In genomic region chr1:183148599-183148998, GRCh38 we compare ENCODE assay signal across 14 cellular contexts. TPM values are rescaled to one million over a fixed set of nuclear protein-coding genes. Genes with fewer than 3 reads are reported as not detected.
DNase-seq lines count a peak whose midpoint lies in the region; TF ChIP-seq lines count a peak whose summit lies in the region.
"Had no signal": no experiment of that assay in that cellular context is flagged by ENCODE, and none has a peak within 500 bp of the region (broad histone marks: within the 10 kb centered on the region; RNA-seq: fewer than 3 reads in every experiment).

No MANE protein-coding gene starts in this region.

- H3K27me3 ChIP-seq in right atrium auricular region, result no peaks in the 10 kb centered on the region
- no peaks in the 10 kb centered on the region for H3K27me3 ChIP-seq in skeletal muscle satellite cell (ENCODE audit: control insufficient read depth, insufficient read depth, low read length)
- no peaks in the 10 kb centered on the region for H3K27me3 ChIP-seq in effector memory CD4-positive, alpha-beta T cell (replicated peaks; ENCODE audit: control insufficient read depth, insufficient read depth, low read length, poor library complexity, severe bottlenecking)
- H3K27me3 ChIP-seq in BE2C, result no peaks in the 10 kb centered on the region

- H3K4me3 ChIP-seq in right atrium auricular region (no peak overlapping the region), skeletal muscle satellite cell (ENCODE audit: low read length) (no peak overlapping the region), BE2C (ENCODE audit: low read depth, low read length) (no peak overlapping the region)
- H3K4me3 ChIP-seq in effector memory CD4-positive, alpha-beta T cell (ENCODE audit: insufficient read depth, low read depth, low read length, poor library complexity, severe bottlenecking), result no peak overlapping the region

- peak overlapping the region in 4 of 5 experiments; percentile 6 to 85 (median 44) for H3K27ac Mint-ChIP-seq in brain
- H3K27ac Mint-ChIP-seq: CD8-positive, alpha-beta memory T cell had no signal

- H3K4me2 ChIP-seq in skeletal muscle satellite cell (ENCODE audit: low read length), result peak overlapping the region; percentile 53

- DNase-seq in HCEC 1CT (peak; percentile 51), right atrium auricular region (ENCODE audit: low spot score) (no peak), MV-4-11 (lab: John Stamatoyannopoulos, UW) (no peak), BE2C (no peak)
- no peak for DNase-seq in effector memory CD4-positive, alpha-beta T cell
- DNase-seq in stimulated activated CD8-positive, alpha-beta memory T cell treated with anti-CD3 and anti-CD28 coated beads, Interleukin-4, amount 100 ng/mL, for 48 hours, result no peak
- DNase-seq: activated gamma-delta T cell treated with Interleukin-2 at 50 U/mL for 16 hours; CD8-positive, alpha-beta memory T cell; kidney; NCI-H1694; PC-3; stimulated activated naive CD4-positive, alpha-beta T cell had no signal

- peak overlapping the region; percentile 47 for H3K9ac ChIP-seq in skeletal muscle satellite cell (ENCODE audit: low read depth, low read length)

- H3K36me3 ChIP-seq in right atrium auricular region (peaks cover 10% of the 10 kb centered on the region), skeletal muscle satellite cell (ENCODE audit: insufficient read depth, low read length) (peaks cover 16% of the 10 kb centered on the region), BE2C (peaks cover 3% of the 10 kb centered on the region; the same call in 1 of the 2 replicates)
- H3K36me3 ChIP-seq in effector memory CD4-positive, alpha-beta T cell (ENCODE audit: control insufficient read depth, insufficient read depth, low read length), result no peaks in the 10 kb centered on the region

- H3K9me3 ChIP-seq in right atrium auricular region, result no peaks in the 10 kb centered on the region
- no peaks in the 10 kb centered on the region for H3K9me3 ChIP-seq in skeletal muscle satellite cell (replicated peaks; ENCODE audit: low read length)
- no peaks in the 10 kb centered on the region for H3K9me3 ChIP-seq in effector memory CD4-positive, alpha-beta T cell (ENCODE audit: control insufficient read depth, low read length)
- H3K9me3 ChIP-seq in BE2C, result no peaks in the 10 kb centered on the region

- H3K27me3 Mint-ChIP-seq in brain, result no peaks in the 10 kb centered on the region

- no peaks in the 10 kb centered on the region for H3K9me3 Mint-ChIP-seq in brain

- peaks cover 5% of the 10 kb centered on the region for H3K36me3 Mint-ChIP-seq in brain
- H3K36me3 Mint-ChIP-seq: CD8-positive, alpha-beta memory T cell had no signal

- peak overlapping the region; percentile 52 for H3K27ac ChIP-seq in right atrium auricular region
- no peak overlapping the region for H3K27ac ChIP-seq in effector memory CD4-positive, alpha-beta T cell (ENCODE audit: insufficient read depth, low read length, poor library complexity, severe bottlenecking)

- no peak overlapping the region for H3K4me3 Mint-ChIP-seq in brain
- H3K4me3 Mint-ChIP-seq: CD8-positive, alpha-beta memory T cell had no signal

- peaks cover 0 to 11% of the 10 kb centered on the region in 2 donors for H3K4me1 ChIP-seq in right atrium auricular region
- peaks cover 27% of the 10 kb centered on the region for H3K4me1 ChIP-seq in skeletal muscle satellite cell (ENCODE audit: control insufficient read depth, insufficient read depth, low read length)
- no peaks in the 10 kb centered on the region for H3K4me1 ChIP-seq in effector memory CD4-positive, alpha-beta T cell (ENCODE audit: control insufficient read depth, insufficient read depth, low read length, poor library complexity, severe bottlenecking)
- H3K4me1 ChIP-seq in BE2C, result no peaks in the 10 kb centered on the region

- TF ChIP-seq CTCF in brain (conservative IDR thresholded peaks at IDR 0.05) (no peak), right atrium auricular region (IDR thresholded peaks at IDR 0.05) (no peak), BE2C (IDR thresholded peaks at IDR 0.05; ENCODE audit: low read depth, low read length) (no peak)

- H3K4me1 Mint-ChIP-seq in brain, result peaks cover 17% of the 10 kb centered on the region
- H3K4me1 Mint-ChIP-seq: CD8-positive, alpha-beta memory T cell had no signal

RNA-seq across cellular contexts. Expression of gene LAMC2, which starts 37.5 kb away (rescaled TPM):
- 0.56 TPM for polyA plus RNA-seq in brain (ENCODE audit: insufficient read depth, low read depth, low replicate concordance)
- total RNA-seq in right atrium auricular region, result 1 to 10 TPM; 2.6 to 4.9 TPM
- total RNA-seq in skeletal muscle satellite cell (2012; rRNA removed), result 15.9 and 20.8 TPM in 2 replicates
- 0.40 TPM for polyA plus RNA-seq in BE2C (2012; ENCODE audit: insufficient read depth, insufficient read length, low read depth)
- total RNA-seq: CD8-positive, alpha-beta memory T cell had no signal
- polyA plus RNA-seq: CD8-positive, alpha-beta memory T cell had no signal
